28 cellular contexts compared by ENCODE assay signal in the genomic region with DNA sequence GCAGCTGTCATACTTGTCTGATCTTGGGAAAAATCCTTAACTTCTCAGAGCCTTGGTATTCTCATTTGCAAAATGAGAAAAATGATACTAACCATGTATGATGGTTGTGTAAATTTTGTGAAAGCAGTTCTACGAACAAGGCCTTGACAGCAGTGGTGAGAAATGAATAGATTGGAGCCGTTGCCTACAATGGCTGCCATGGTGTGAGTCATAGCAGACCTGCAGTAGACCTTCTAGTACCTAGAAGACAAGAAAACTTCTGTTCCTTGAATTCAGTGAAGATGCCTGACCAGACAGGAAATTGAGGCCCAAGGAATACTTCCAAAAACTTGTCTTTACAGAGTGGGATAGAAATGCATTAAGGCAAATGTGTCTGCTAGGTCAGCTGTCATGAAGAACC.
"Had no signal": no experiment of that assay in that cellular context is flagged by ENCODE, and none has a peak within 500 bp of the region (broad histone marks: within the 10 kb centered on the region; RNA-seq: fewer than 3 reads in every experiment).

No MANE protein-coding gene starts in this region.

- H3K27ac Mint-ChIP-seq: activated CD4-positive, alpha-beta T cell treated with anti-CD3 and anti-CD28 coated beads, Interleukin-2, amount 10 ng/mL, durations not matched to agents 24 days and 14 days; activated naive CD8-positive, alpha-beta T cell treated with anti-CD3 and anti-CD28 coated beads for 36 hours; activated T-helper 1 cell treated with anti-CD3 and anti-CD28 coated beads, Interleukin-12 subunit alpha, Interleukin-12 subunit beta, Interleukin-2, Interleukin-4 antibody, amounts not matched to agents 30 ng/mL and 10 ng/mL and 1 ng/mL, durations not matched to agents 14 hours and 24 hours and 36 hours; T-helper 2 cell treated with Interferon-gamma antibody and Interleukin-4, amounts not matched to agents 5 μg/mL and 100 μg/mL, for 36 hours had no signal

- ATAC-seq: activated T-cell treated with anti-CD3 and anti-CD28 coated beads, Interleukin-2, amount 50 U/mL, for 4 hours; Panc1 had no signal

- H3K27me3 ChIP-seq: cardiac muscle cell, MG63, SJCRH30 had no signal

- H3K36me3 ChIP-seq: cardiac muscle cell, MG63, SJCRH30 had no signal

- H3K9me3 ChIP-seq: MG63 had no signal

- H3K4me3 ChIP-seq: cardiac muscle cell, MG63, SJCRH30, SK-N-MC had no signal

- H3K9me3 Mint-ChIP-seq: T-helper 2 cell treated with Interferon-gamma antibody and Interleukin-4, amounts not matched to agents 5 μg/mL and 100 μg/mL, for 36 hours had no signal

- DNase-seq: activated CD4-positive, alpha-beta T cell treated with anti-CD3 and anti-CD28 coated beads, Interleukin-2, amount 10 ng/mL, durations not matched to agents 24 days and 14 days; activated CD4-positive, alpha-beta T cell treated with anti-CD3 and anti-CD28 coated beads, Interleukin-2, amount 50 U/mL, for 4 hours; activated CD8-positive, alpha-beta memory T cell treated with anti-CD3 and anti-CD28 coated beads, Interleukin-2, amount 50 U/mL, for 4 hours; activated effector memory CD4-positive, alpha-beta T cell treated with Interleukin-2 at 50 U/mL for 16 hours; activated naive CD4-positive, alpha-beta T cell treated with anti-CD3 and anti-CD28 coated beads, Interleukin-2, amount 50 U/mL, for 16 hours; activated naive CD8-positive, alpha-beta T cell treated with anti-CD3 and anti-CD28 coated beads for 36 hours; activated T-cell treated with anti-CD3 and anti-CD28 coated beads for 4 hours; activated T-cell treated with anti-CD3 and anti-CD28 coated beads, Interleukin-2, amount 50 U/mL, for 4 hours; amniotic stem cell; aorta; Karpas-422; KBM-7; MG63; NCI-H1048; NCI-H1105 treated with DMSO at 0.1 percent for 48 hours; NCI-H1436; NCI-H1694; NCI-H2029; NCI-H345; NCI-H524 treated with DMSO at 0.1 percent for 48 hours; SHP77; SJCRH30 had no signal

- FAIRE-seq: TTC549 had no signal

- H3K27ac ChIP-seq: cardiac muscle cell, SJCRH30, SK-N-MC had no signal

- H3K4me3 Mint-ChIP-seq: activated CD4-positive, alpha-beta T cell treated with anti-CD3 and anti-CD28 coated beads, Interleukin-2, amount 10 ng/mL, durations not matched to agents 24 days and 14 days; activated naive CD8-positive, alpha-beta T cell treated with anti-CD3 and anti-CD28 coated beads for 36 hours; activated T-cell treated with anti-CD3 and anti-CD28 coated beads, Interleukin-2, amount 50 U/mL, for 4 hours; activated T-helper 1 cell treated with anti-CD3 and anti-CD28 coated beads, Interleukin-12 subunit alpha, Interleukin-12 subunit beta, Interleukin-2, Interleukin-4 antibody, amounts not matched to agents 30 ng/mL and 10 ng/mL and 1 ng/mL, durations not matched to agents 14 hours and 24 hours and 36 hours; T-helper 2 cell treated with Interferon-gamma antibody and Interleukin-4, amounts not matched to agents 5 μg/mL and 100 μg/mL, for 36 hours had no signal
